ENCODE assay signal across 18 cellular contexts in the genomic region with DNA sequence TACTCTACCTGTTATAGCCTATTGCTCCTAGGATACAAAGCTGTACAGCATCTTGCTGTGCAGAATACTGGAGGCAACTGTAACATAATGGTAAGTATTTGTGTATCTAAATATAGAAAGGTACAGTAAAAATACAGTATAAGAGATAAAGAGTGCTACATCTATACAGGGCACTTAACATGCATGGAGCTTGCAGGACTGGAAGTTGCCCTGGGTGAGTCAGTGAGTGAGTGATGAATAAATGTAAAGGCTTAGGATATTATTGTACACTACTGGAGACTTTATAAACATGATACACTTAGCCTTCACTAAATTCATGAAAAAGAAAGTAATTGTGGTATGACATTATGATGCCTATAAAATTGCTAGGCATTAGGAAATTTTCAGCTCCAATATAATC.
"Had no signal": no experiment of that assay in that cellular context is flagged by ENCODE, and none has a peak within 500 bp of the region (broad histone marks: within the 10 kb centered on the region; RNA-seq: fewer than 3 reads in every experiment).

No MANE protein-coding gene starts in this region.

- H3K4me1 Mint-ChIP-seq: activated B cell treated with CpG ODN at 0.5 μM for 24 hours, neural crest cell had no signal

- H3K27ac Mint-ChIP-seq: activated B cell treated with CpG ODN at 0.5 μM for 24 hours; activated CD8-positive, alpha-beta T cell treated with anti-CD3 and anti-CD28 coated beads for 36 hours; activated naive CD4-positive, alpha-beta T cell treated with anti-CD3 and anti-CD28 coated beads, Interleukin-2, amount 50 U/mL, for 72 hours; activated T-helper 2 cell treated with anti-CD3 and anti-CD28 coated beads, Interferon-gamma antibody, Interleukin-2, Interleukin-4, amounts not matched to agents 10 μg/mL and 5 μg/mL and 100 μg/mL, durations not matched to agents 14 hours and 24 hours and 36 hours; naive thymus-derived CD4-positive, alpha-beta T cell; T-helper 2 cell treated with Interferon-gamma antibody and Interleukin-4, amounts not matched to agents 5 μg/mL and 100 μg/mL, for 36 hours had no signal

- H3K36me3 ChIP-seq: esophagus squamous epithelium, spleen, tibial nerve had no signal

- H3K9me3 ChIP-seq: esophagus squamous epithelium, tibial nerve had no signal

- H3K9me3 Mint-ChIP-seq: activated CD8-positive, alpha-beta T cell treated with anti-CD3 and anti-CD28 coated beads for 36 hours; activated T-helper 2 cell treated with anti-CD3 and anti-CD28 coated beads, Interferon-gamma antibody, Interleukin-2, Interleukin-4, amounts not matched to agents 10 μg/mL and 5 μg/mL and 100 μg/mL, durations not matched to agents 14 hours and 24 hours and 36 hours; T-helper 2 cell treated with Interferon-gamma antibody and Interleukin-4, amounts not matched to agents 5 μg/mL and 100 μg/mL, for 36 hours had no signal

- DNase-seq: activated B cell treated with CpG ODN at 0.5 μM for 24 hours; activated CD4-positive, alpha-beta T cell treated with anti-CD3 and anti-CD28 coated beads, Interleukin-2, amount 50 U/mL, for 1 hour; activated CD8-positive, alpha-beta T cell treated with anti-CD3 and anti-CD28 coated beads for 36 hours; activated T-cell treated with anti-CD3 and anti-CD28 coated beads, Interleukin-2, amount 50 U/mL, for 4 hours; effector CD4-positive, alpha-beta T cell; esophagus squamous epithelium; glutamatergic neuron; naive thymus-derived CD4-positive, alpha-beta T cell; spleen; stimulated activated naive CD4-positive, alpha-beta T cell treated with Interleukin-2 at 50 U/mL for 16 hours; T-helper 1 cell had no signal

- H3K4me3 Mint-ChIP-seq: activated B cell treated with CpG ODN at 0.5 μM for 24 hours; activated CD8-positive, alpha-beta T cell treated with anti-CD3 and anti-CD28 coated beads for 36 hours; activated T-cell treated with anti-CD3 and anti-CD28 coated beads, Interleukin-2, amount 50 U/mL, for 4 hours; naive thymus-derived CD4-positive, alpha-beta T cell; neural crest cell; T-helper 2 cell treated with Interferon-gamma antibody and Interleukin-4, amounts not matched to agents 5 μg/mL and 100 μg/mL, for 36 hours had no signal

- H3K27me3 ChIP-seq: esophagus squamous epithelium, spleen, tibial nerve had no signal

- H3K36me3 Mint-ChIP-seq: activated naive CD4-positive, alpha-beta T cell treated with anti-CD3 and anti-CD28 coated beads, Interleukin-2, amount 50 U/mL, for 72 hours had no signal

- H3K27ac ChIP-seq: epithelial cell of prostate, esophagus squamous epithelium, tibial nerve had no signal

- H3K4me3 ChIP-seq: esophagus squamous epithelium, spleen, tibial nerve had no signal

- ATAC-seq: activated CD8-positive, alpha-beta T cell treated with anti-CD3 and anti-CD28 coated beads for 36 hours; activated naive CD4-positive, alpha-beta T cell treated with anti-CD3 and anti-CD28 coated beads, Interleukin-2, amount 50 U/mL, for 72 hours; activated T-cell treated with anti-CD3 and anti-CD28 coated beads, Interleukin-2, amount 50 U/mL, for 4 hours; left colon; naive thymus-derived CD4-positive, alpha-beta T cell had no signal
